8 cellular contexts compared by ENCODE assay signal in genomic region chr9:89312154-89312616, GRCh38. TPM values are rescaled to one million over a fixed set of nuclear protein-coding genes. Genes with fewer than 3 reads are reported as not detected.
DNase-seq lines count a peak whose midpoint lies in the region; ATAC-seq and TF ChIP-seq lines count a peak whose summit lies in the region.

No MANE protein-coding gene starts in this region.

- peaks cover 45% of the 10 kb centered on the region for H3K4me1 Mint-ChIP-seq in activated CD4-positive, alpha-beta memory T cell treated with anti-CD3 and anti-CD28 coated beads for 36 hours (ENCODE audit: low read depth)

- CTCF ChIA-PET in HCT116 (lab: Charles Lee): no interaction called here
- CTCF ChIA-PET in activated CD4-positive, alpha-beta memory T cell treated with anti-CD3 and anti-CD28 coated beads for 36 hours (lab: Charles Lee): interaction anchor here (0.9 kb wide), 1 partner anchor 291 kb away, joined by 3 read pairs; no protein-coding TSS in a partner anchor

- peaks cover 2% of the 10 kb centered on the region for H3K27me3 Mint-ChIP-seq in activated CD4-positive, alpha-beta memory T cell treated with anti-CD3 and anti-CD28 coated beads for 36 hours

- under 1% methylated on average over 11 of the region's 11 CpGs for WGBS in thymus

- POLR2A ChIA-PET in HCT116 (lab: Charles Lee): no interaction called here
- POLR2A ChIA-PET in activated CD4-positive, alpha-beta memory T cell treated with anti-CD3 and anti-CD28 coated beads for 36 hours (lab: Charles Lee): interaction anchor here (0.6 to 1.4 kb wide), 4 partner anchors 12 to 285 kb away, joined by 4 to 6 read pairs (median 4); no protein-coding TSS in a partner anchor

- TF ChIP-seq CTCF in AG10803 (conservative IDR thresholded peaks at IDR 0.05; ENCODE audit: low read length) (no peak), HCT116 (IDR thresholded peaks at IDR 0.05 in 2 of 3, conservative IDR thresholded peaks at IDR 0.05 in 1 of 3; ENCODE audit: borderline replicate concordance in 1 of 3, insufficient read depth in 1 of 3, low read depth in 2 of 3, low read length in 2 of 3) (no peak)

- H2AFZ ChIP-seq in HCT116 (ENCODE audit: low read depth, low read length, poor library complexity, severe bottlenecking): no peak overlapping the region

- H3K27me3 ChIP-seq in HCT116 (ENCODE audit: insufficient read depth, low read length): no peaks in the 10 kb centered on the region
- no peaks in the 10 kb centered on the region for H3K27me3 ChIP-seq in iPS-15b (ENCODE audit: control insufficient read depth, insufficient read depth, low read length)
- H3K27me3 ChIP-seq in thymus (ENCODE audit: control insufficient read depth, insufficient read depth): no peaks in the 10 kb centered on the region

- H3K9me2 ChIP-seq in HCT116 (ENCODE audit: insufficient read depth): no peaks in the 10 kb centered on the region

- H3K79me2 ChIP-seq in HCT116 (ENCODE audit: insufficient read depth, low read length): peaks cover 72% of the 10 kb centered on the region

- peaks cover 24 to 41% of the 10 kb centered on the region in 2 experiments for H3K36me3 ChIP-seq in HCT116 (ENCODE audit: control insufficient read depth in 1 of 2, insufficient read depth in 2 of 2, low read length in 2 of 2)
- peaks cover 6% of the 10 kb centered on the region for H3K36me3 ChIP-seq in iPS-15b (ENCODE audit: control insufficient read depth, insufficient read depth, low read length)
- peaks cover under 1% of the 10 kb centered on the region for H3K36me3 ChIP-seq in thymus (ENCODE audit: control insufficient read depth, insufficient read depth)

- peak overlapping the region; percentile 67; the same call in 1 of the 2 replicates for H3K27ac ChIP-seq in HCT116 (ENCODE audit: low read depth, low read length)
- no peak overlapping the region for H3K27ac ChIP-seq in thymus (ENCODE audit: low read depth)

- DNase-seq in AG10803 (ENCODE audit: low read depth) (no peak), HCT116 (ENCODE audit: low read depth, low spot score) (no peak), DMS153 treated with DMSO at 0.1 percent for 48 hours (lab: John Stamatoyannopoulos, UW; ENCODE audit: unreplicated experiment) (no peak)
- no peak for DNase-seq in activated CD4-positive, alpha-beta memory T cell treated with anti-CD3 and anti-CD28 coated beads for 36 hours
- DNase-seq in stimulated activated naive CD4-positive, alpha-beta T cell treated with Interleukin-2 at 50 U/mL for 16 hours (lab: John Stamatoyannopoulos, UW): no peak

- peaks cover 71% of the 10 kb centered on the region for H3K36me3 Mint-ChIP-seq in activated CD4-positive, alpha-beta memory T cell treated with anti-CD3 and anti-CD28 coated beads for 36 hours

- peak overlapping the region; percentile 94 for H3K4me3 Mint-ChIP-seq in activated CD4-positive, alpha-beta memory T cell treated with anti-CD3 and anti-CD28 coated beads for 36 hours

- peaks cover 36% of the 10 kb centered on the region; the same call in 1 of the 2 replicates for H4K20me1 ChIP-seq in HCT116 (ENCODE audit: insufficient read depth)

- TF ChIP-seq RAD21 in HCT116 (IDR thresholded peaks at IDR 0.05; ENCODE audit: low read depth): no peak

- peak overlapping the region; percentile 71 for H3K27ac Mint-ChIP-seq in activated CD4-positive, alpha-beta memory T cell treated with anti-CD3 and anti-CD28 coated beads for 36 hours

- H3K9ac ChIP-seq in HCT116 (ENCODE audit: low read length) (peak overlapping the region; percentile 93), iPS-15b (ENCODE audit: low read depth, low read length) (peak overlapping the region; percentile 94)

- TF ChIP-seq POLR2A in HCT116 (IDR thresholded peaks at IDR 0.05; ENCODE audit: borderline replicate concordance, extremely low read depth, insufficient read depth, insufficient read length): no peak

- H3K4me2 ChIP-seq in HCT116 (ENCODE audit: low read length): peak overlapping the region; percentile 78

- RAD21 ChIA-PET in HCT116 (lab: Charles Lee; ENCODE audit: low non-redundant PET in 1 of 2, low total read pairs in 2 of 2, uncharacterized antibody in 2 of 2, unreplicated experiment in 2 of 2): no interaction called here

- intact Hi-C loops in HCT116 (cut with micrococcal nuclease): loop anchor here (10.0 kb wide), 1 partner anchor 793 kb away; no protein-coding TSS in a partner anchor
- intact Hi-C loops in activated CD4-positive, alpha-beta memory T cell treated with anti-CD3 and anti-CD28 coated beads for 36 hours (cut with micrococcal nuclease): no loop called here

- H3K9me3 ChIP-seq in HCT116 (ENCODE audit: control insufficient read depth in 1 of 2, insufficient read depth in 1 of 2, low read depth in 1 of 2, low read length in 2 of 2) (no peaks in the 10 kb centered on the region), iPS-15b (ENCODE audit: control insufficient read depth, insufficient read depth, low read length) (no peaks in the 10 kb centered on the region), thymus (ENCODE audit: control insufficient read depth) (no peaks in the 10 kb centered on the region)

- H3K4me3 ChIP-seq in AG10803 (ENCODE audit: low read length) (peak overlapping the region; percentile 77), HCT116 (replicated peaks in 1 of 2; ENCODE audit: low read depth in 1 of 2, low read length in 2 of 2) (peak overlapping the region; percentile 94 to 95), iPS-15b (ENCODE audit: low read depth, low read length) (peak overlapping the region; percentile 96), thymus (ENCODE audit: low read length) (peak overlapping the region; percentile 90)

- BruUV-seq in HCT116 (replicated peaks; lab: Mats Ljungman, UMichigan): no TSS peak

- H3K4me1 ChIP-seq in HCT116 (ENCODE audit: control insufficient read depth in 1 of 2, insufficient read depth in 2 of 2, low read length in 2 of 2) (peaks cover 17 to 45% of the 10 kb centered on the region in 2 experiments), iPS-15b (ENCODE audit: control insufficient read depth, insufficient read depth, low read length) (no peaks in the 10 kb centered on the region), thymus (ENCODE audit: control insufficient read depth, insufficient read depth, low read length) (peaks cover 9% of the 10 kb centered on the region)

- ATAC-seq in HCT116 (no peak), HG03442 (IDR thresholded peaks at IDR 0.05; ENCODE audit: unreplicated experiment) (no peak)

- H3K9me3 Mint-ChIP-seq in activated CD4-positive, alpha-beta memory T cell treated with anti-CD3 and anti-CD28 coated beads for 36 hours: no peaks in the 10 kb centered on the region

TF ChIP-seq in HCT116, 20 proteins besides CTCF, POLR2A, EP300 and RAD21 (continues in another document):
- TF ChIP-seq EGR1 (IDR thresholded peaks at IDR 0.05; ENCODE audit: low read depth) (no peak), ZBTB33 (IDR thresholded peaks at IDR 0.05; ENCODE audit: extremely low read depth, insufficient replicate concordance, low read length) (no peak), JUND (IDR thresholded peaks at IDR 0.05) (no peak), SP1 (IDR thresholded peaks at IDR 0.05; ENCODE audit: low read depth) (no peak), FOSL1 (IDR thresholded peaks at IDR 0.05; ENCODE audit: low read depth) (no peak), CEBPB (IDR thresholded peaks at IDR 0.05; ENCODE audit: low read depth) (no peak), ELF1 (IDR thresholded peaks at IDR 0.05; ENCODE audit: borderline replicate concordance, low read depth) (no peak), YY1 (IDR thresholded peaks at IDR 0.05; ENCODE audit: extremely low read depth, insufficient replicate concordance, low read depth, low read length) (no peak), SIN3A (IDR thresholded peaks at IDR 0.05; ENCODE audit: low read depth) (no peak), CBX3 (IDR thresholded peaks at IDR 0.05; ENCODE audit: low read depth) (no peak), MAX (IDR thresholded peaks at IDR 0.05) (no peak)

RNA-seq across cellular contexts. Expression of gene CKS2, which starts 1.2 kb away (rescaled TPM):
- total RNA-seq in HCT116 (2021; ENCODE audit: unreplicated experiment): 242 TPM
- polyA plus RNA-seq in HCT116 (2012): 384 and 475 TPM in 2 replicates
- 100 to 1,000 TPM; 229 to 232 TPM for total RNA-seq in activated CD4-positive, alpha-beta memory T cell treated with anti-CD3 and anti-CD28 coated beads for 36 hours
- 92.7 TPM for polyA plus RNA-seq in thymus

RNA-seq across cellular contexts. Expression of gene SECISBP2, which starts 6.1 kb away (rescaled TPM):
- 41.6 TPM for total RNA-seq in HCT116 (2021; ENCODE audit: unreplicated experiment)
- 25.7 and 27.3 TPM in 2 replicates for polyA plus RNA-seq in HCT116 (2012)
- total RNA-seq in activated CD4-positive, alpha-beta memory T cell treated with anti-CD3 and anti-CD28 coated beads for 36 hours: 10 to 100 TPM; 34.0 to 34.7 TPM
- 52.7 TPM for polyA plus RNA-seq in thymus
